In the genomic region with DNA sequence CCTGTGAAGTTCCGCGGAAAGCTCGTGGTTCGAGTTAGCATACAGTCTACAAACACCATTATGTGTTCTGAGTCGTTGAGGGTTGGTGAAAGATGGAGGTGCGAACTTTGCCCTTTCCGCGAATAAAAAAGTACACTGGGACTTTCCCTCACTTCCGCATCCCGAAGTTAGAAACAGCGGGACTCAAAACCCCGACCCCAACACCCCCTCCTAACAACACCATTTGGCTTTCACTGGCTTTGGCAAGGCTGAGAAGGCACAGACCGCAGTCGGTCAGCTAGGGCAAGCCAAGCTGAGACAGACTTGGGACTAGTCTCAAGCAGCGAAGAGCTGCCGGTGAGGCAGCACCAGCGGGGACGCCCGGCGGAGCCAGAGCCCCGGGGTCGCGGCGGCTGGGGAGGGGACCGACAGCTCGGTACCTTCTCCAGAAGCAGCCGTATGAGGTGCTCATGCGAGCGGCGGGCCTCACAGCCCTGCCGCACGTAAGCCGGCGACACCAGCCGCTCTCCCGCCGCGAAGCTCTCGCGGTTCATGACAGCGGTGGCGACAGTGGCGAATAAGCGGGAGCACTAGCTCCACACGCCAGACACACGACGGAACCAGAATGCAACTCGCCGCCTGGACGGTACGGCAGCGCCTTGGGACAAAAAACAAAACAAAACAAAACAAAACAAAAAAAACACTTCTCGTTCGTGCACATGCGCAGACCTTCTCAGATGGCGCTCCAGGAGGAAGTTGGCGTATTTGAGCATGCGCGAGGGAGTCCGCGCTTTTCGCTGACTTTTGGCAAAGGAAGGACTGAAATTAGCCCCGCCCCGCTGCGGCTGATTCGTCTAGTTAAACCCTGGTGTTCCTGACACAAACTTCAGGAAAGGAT, we compare ENCODE assay signal across 8 cellular contexts. TPM values are rescaled to one million over a fixed set of nuclear protein-coding genes. Genes with fewer than 3 reads are reported as not detected.
DNase-seq lines count a peak whose midpoint lies in the region; ATAC-seq and TF ChIP-seq lines count a peak whose summit lies in the region.

Gene SEPSECS, minus strand, starts transcription at position 613 of the 877 bp plus-strand sequence. Its CDS starts 80 bp downstream, at position 533.

- H3K4me1 Mint-ChIP-seq in natural killer cell = peaks cover 44 to 51% of the 10 kb centered on the region in 2 donors

- H3K27me3 Mint-ChIP-seq in natural killer cell (ENCODE audit: low read depth in 2 of 2) = no peaks in the 10 kb centered on the region

- peaks cover 5% of the 10 kb centered on the region for H3K36me3 Mint-ChIP-seq in natural killer cell

- intact Hi-C loops in natural killer cell (cut with micrococcal nuclease) = loop anchor here (1.0 to 10.0 kb wide), 3 partner anchors 74 to 215 kb away; partner anchors contain the start of genes ANAPC4, PI4K2B and ZCCHC4

- peak within 1 kb of the TSS; percentile 78 for H3K4me3 ChIP-seq in RWPE2 (ENCODE audit: severe bottlenecking)

- no peaks in the 10 kb centered on the region for H3K9me3 ChIP-seq in RWPE2 (ENCODE audit: severe bottlenecking)

- DNase-seq in EH (ENCODE audit: low read depth) = peak; percentile 97
- DNase-seq in H4 (ENCODE audit: low spot score) = peak; percentile 99
- peak; percentile 96 for DNase-seq in LoVo (ENCODE audit: low spot score)
- peak; percentile 96 for DNase-seq in RWPE2 (ENCODE audit: low spot score)
- DNase-seq in activated T-helper 9 cell treated with anti-CD3 and anti-CD28 coated beads, Interleukin-2, amount 50 U/mL, for 16 hours (ENCODE audit: low read depth) = peak; percentile 85
- DNase-seq in fibroblast of peridontal ligament (ENCODE audit: extremely low read depth) = peak; percentile 98
- peak; percentile 87 for DNase-seq in natural killer cell
- DNase-seq in stimulated activated naive CD4-positive, alpha-beta T cell treated with Interleukin-2 at 50 U/mL for 16 hours (lab: John Stamatoyannopoulos, UW) = peak; percentile 94

- H3K27ac Mint-ChIP-seq in natural killer cell = peak within 1 kb of the TSS; percentile 94 to 97

- H3K4me1 ChIP-seq in RWPE2 (ENCODE audit: insufficient read depth, poor library complexity, severe bottlenecking) = peaks cover 13% of the 10 kb centered on the region

- peaks cover 11% of the 10 kb centered on the region; the same call in 1 of the 2 replicates for H3K36me3 ChIP-seq in RWPE2 (ENCODE audit: low read depth)

- peak within 1 kb of the TSS; percentile 69 for H3K27ac ChIP-seq in RWPE2 (ENCODE audit: poor library complexity, severe bottlenecking)

- H3K4me3 Mint-ChIP-seq in natural killer cell = peak within 1 kb of the TSS; percentile 87

- H3K9me3 Mint-ChIP-seq in natural killer cell = no peaks in the 10 kb centered on the region

- no peaks in the 10 kb centered on the region for H3K27me3 ChIP-seq in RWPE2 (ENCODE audit: insufficient read depth, poor library complexity, severe bottlenecking)

- peak; percentile 82 for ATAC-seq in RWPE2 (ENCODE audit: low read depth)
- ATAC-seq in natural killer cell = peak; percentile 74 to 91 (median 85)

- no peak for TF ChIP-seq CTCF in RWPE2 (IDR thresholded peaks at IDR 0.05; ENCODE audit: poor library complexity, severe bottlenecking)
- no peak for TF ChIP-seq CTCF in natural killer cell (IDR thresholded peaks at IDR 0.05)

RNA-seq across cellular contexts. Expression of gene SEPSECS, which starts in this region (rescaled TPM):
- total RNA-seq in H4 (2014; rRNA removed; shearing (Covaris generic)) = 4.7 and 6.5 TPM in 2 replicates
- 10 to 100 TPM; 18.5 to 26.6 (median 20.7) TPM for total RNA-seq in natural killer cell

Comparison
In these comparisons a context has a peak if more than half of its experiments do, and no peak if none do; other contexts are left out.
1. Peak in every context shown above with its lines: DNase-seq, ATAC-seq, H3K4me3 ChIP-seq and H3K27ac ChIP-seq.